ENCODE assay signal across 19 cellular contexts in the genomic region with DNA sequence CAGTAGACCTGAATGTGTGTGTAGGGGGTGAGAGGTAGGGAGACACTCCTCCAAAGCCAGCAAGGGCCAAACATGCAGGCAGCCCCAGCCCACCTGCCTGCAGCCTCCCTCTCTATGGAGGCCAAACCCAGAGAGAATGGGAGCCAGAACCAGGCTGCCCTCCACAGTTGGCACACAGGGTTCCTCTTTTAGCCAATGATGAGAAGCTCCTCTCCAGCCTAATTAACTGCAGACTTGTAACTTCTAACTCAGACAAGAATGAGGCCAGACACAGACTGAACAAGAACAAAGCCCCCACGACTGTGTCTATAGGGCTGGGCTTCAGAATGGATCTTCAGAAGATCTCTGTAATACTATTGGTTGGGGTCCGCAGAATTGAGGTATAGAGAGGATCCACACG.
DNase-seq lines count a peak whose midpoint lies in the region; ATAC-seq lines count a peak whose summit lies in the region.
"Had no signal": no experiment of that assay in that cellular context is flagged by ENCODE, and none has a peak within 500 bp of the region (broad histone marks: within the 10 kb centered on the region; RNA-seq: fewer than 3 reads in every experiment).

No MANE protein-coding gene starts in this region.

- ATAC-seq in HG02840 (IDR thresholded peaks at IDR 0.05; ENCODE audit: low FRiP score, unreplicated experiment): no peak
- ATAC-seq: T-cell had no signal

- DNase-seq in DMS53 treated with DMSO at 0.1 percent for 48 hours (lab: John Stamatoyannopoulos, UW; ENCODE audit: unreplicated experiment): peak; percentile 13
- DNase-seq in DMS53 (lab: John Stamatoyannopoulos, UW): no peak
- DNase-seq in NCI-H2171 treated with DMSO at 0.1 percent for 48 hours (lab: John Stamatoyannopoulos, UW): peak; percentile 10
- no peak for DNase-seq in NCI-H2171 (lab: John Stamatoyannopoulos, UW)
- peak; percentile 97 for DNase-seq in SKM-1 treated with dmso at 0.1 percent for 144 hours (lab: John Stamatoyannopoulos, UW; ENCODE audit: unreplicated experiment)
- DNase-seq in retina: peak; percentile 67
- DNase-seq: 8988T; Caco-2; CD4-positive, alpha-beta memory T cell; DMS153; GDM1; IMR-90; NCI-H1436 treated with DMSO at 0.1 percent for 48 hours; NCI-H2029 treated with DMSO at 0.1 percent for 48 hours; NCI-H226; NCI-H526; SHP77 treated with DMSO at 0.1 percent for 48 hours; T-cell had no signal

Comparison
In these comparisons a context has a peak if more than half of its experiments do, and no peak if none do; other contexts are left out.
1. DNase-seq: peak in DMS53 treated with DMSO at 0.1 percent for 48 hours (single experiment), NCI-H2171 treated with DMSO at 0.1 percent for 48 hours (single experiment), SKM-1 treated with dmso at 0.1 percent for 144 hours (single experiment) and retina (single experiment); none in DMS53 (single experiment) and NCI-H2171 (single experiment).